33 cellular contexts compared by ENCODE assay signal in the genomic region with DNA sequence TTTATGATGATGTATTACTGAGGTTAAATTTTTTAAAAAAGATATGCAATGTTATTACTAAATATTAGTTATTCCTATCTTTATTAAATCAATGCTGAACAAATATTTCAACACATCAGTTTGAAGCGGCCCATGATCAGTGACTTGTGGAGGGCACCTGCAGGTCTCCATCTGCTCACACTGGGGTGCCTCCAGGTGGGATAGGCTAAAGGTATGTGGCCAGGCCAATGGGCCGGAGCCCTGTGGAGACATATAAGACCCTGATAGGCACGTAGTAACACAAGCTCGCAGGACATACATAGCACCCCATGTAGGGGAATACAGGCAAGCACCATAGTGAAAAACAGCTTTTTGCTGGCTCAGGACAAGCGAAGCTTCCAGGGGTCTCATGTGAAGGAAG.
DNase-seq lines count a peak whose midpoint lies in the region; ATAC-seq and TF ChIP-seq lines count a peak whose summit lies in the region.
"Had no signal": no experiment of that assay in that cellular context is flagged by ENCODE, and none has a peak within 500 bp of the region (broad histone marks: within the 10 kb centered on the region; RNA-seq: fewer than 3 reads in every experiment).

No MANE protein-coding gene starts in this region.

- ATAC-seq in left colon = no peak
- ATAC-seq: A549; CD8-positive, alpha-beta T cell had no signal

- H3K27ac ChIP-seq in right atrium auricular region = no peak overlapping the region
- H3K27ac ChIP-seq in esophagus muscularis mucosa (replicated peaks in 1 of 4) = no peak overlapping the region
- no peak overlapping the region for H3K27ac ChIP-seq in trophoblast cell (ENCODE audit: low read depth, low read length)
- H3K27ac ChIP-seq: 22Rv1; A549; BLaER1; BLaER1 treated with 17β-estradiol and CSF1 and Interleukin-3, amounts not matched to agents 10 nM and 100 nM; C4-2B had no signal

- no peak overlapping the region for H3K4me3 ChIP-seq in right atrium auricular region
- H3K4me3 ChIP-seq in esophagus muscularis mucosa = no peak overlapping the region
- peak overlapping the region; percentile 0 for H3K4me3 ChIP-seq in trophoblast cell (ENCODE audit: low read depth, low read length)
- H3K4me3 ChIP-seq: A549; BLaER1; BLaER1 treated with 17β-estradiol and CSF1 and Interleukin-3, amounts not matched to agents 10 nM and 100 nM had no signal

- H3K27me3 ChIP-seq in right atrium auricular region = no peaks in the 10 kb centered on the region
- H3K27me3 ChIP-seq in esophagus muscularis mucosa = no peaks in the 10 kb centered on the region
- no peaks in the 10 kb centered on the region for H3K27me3 ChIP-seq in trophoblast cell (ENCODE audit: insufficient read depth, low read length)
- H3K27me3 ChIP-seq: BE2C; BLaER1; BLaER1 treated with 17β-estradiol and CSF1 and Interleukin-3, amounts not matched to agents 10 nM and 100 nM had no signal

- H2BK5ac ChIP-seq in trophoblast cell (ENCODE audit: low read depth, low read length, poor library complexity) = no peak overlapping the region

- no peak overlapping the region for H2AFZ ChIP-seq in trophoblast cell (ENCODE audit: insufficient read depth, low read length, poor library complexity)

- H4K91ac ChIP-seq in trophoblast cell (ENCODE audit: low read depth, low read length) = no peak overlapping the region

- H3K4ac ChIP-seq in trophoblast cell (ENCODE audit: low read depth, low read length) = no peak overlapping the region

- no peak overlapping the region for H2BK12ac ChIP-seq in trophoblast cell (ENCODE audit: low read length)

- no peaks in the 10 kb centered on the region for H3K79me2 ChIP-seq in trophoblast cell (ENCODE audit: control insufficient read depth, insufficient read depth, low read length, poor library complexity)

- DNase-seq in right atrium auricular region (ENCODE audit: low spot score) = peak; percentile 55
- DNase-seq in cardiac septum (ENCODE audit: low spot score) = no peak
- peak; percentile 21 for DNase-seq in ecto neural progenitor cell (ENCODE audit: low spot score)
- peak; percentile 91 for DNase-seq in esophagus muscularis mucosa (ENCODE audit: extremely low spot score)
- DNase-seq in trophoblast cell = no peak
- no peak for DNase-seq in AG08396 (ENCODE audit: low spot score)
- DNase-seq in left colon = no peak
- DNase-seq in stimulated activated CD4-positive, alpha-beta T cell treated with anti-CD3 and anti-CD28 coated beads, Interleukin-4, amount 100 ng/mL, for 24 hours = no peak
- DNase-seq: 8988T; ACHN; AML-193; BE2C; C1 segment of cervical spinal cord; Caco-2; Calu3; CD4-positive, alpha-beta memory T cell; CD4-positive, alpha-beta T cell; CD4-positive, CD25-positive, alpha-beta regulatory T cell; CD8-positive, alpha-beta memory T cell; CD8-positive, alpha-beta T cell; COR-L47; DMS 273 treated with DMSO at 0.1 percent for 48 hours; DMS153; DMS53; DMS79; DMS79 treated with DMSO at 0.1 percent for 48 hours; DND-41; EL had no signal

- H3K79me1 ChIP-seq in trophoblast cell (ENCODE audit: low read length) = no peaks in the 10 kb centered on the region

- H2BK120ac ChIP-seq in trophoblast cell (ENCODE audit: insufficient read depth, low read length, poor library complexity) = no peak overlapping the region

- TF ChIP-seq EP300 in esophagus muscularis mucosa (IDR thresholded peaks at IDR 0.05) = no peak

- no peak overlapping the region for H4K8ac ChIP-seq in trophoblast cell (ENCODE audit: low read depth, low read length)

- H3K23ac ChIP-seq in trophoblast cell (ENCODE audit: low read length) = no peak overlapping the region

- H3K9ac ChIP-seq in trophoblast cell (ENCODE audit: low read length) = no peak overlapping the region
- H3K9ac ChIP-seq: BLaER1; BLaER1 treated with 17β-estradiol and CSF1 and Interleukin-3, amounts not matched to agents 10 nM and 100 nM had no signal

- no peak overlapping the region for H3K4me2 ChIP-seq in trophoblast cell (ENCODE audit: low read length)
- H3K4me2 ChIP-seq: A549; BLaER1; BLaER1 treated with 17β-estradiol and CSF1 and Interleukin-3, amounts not matched to agents 10 nM and 100 nM had no signal

- H3K18ac ChIP-seq in trophoblast cell (ENCODE audit: low read length) = no peak overlapping the region

- H3K36me3 ChIP-seq in right atrium auricular region = no peaks in the 10 kb centered on the region
- no peaks in the 10 kb centered on the region for H3K36me3 ChIP-seq in esophagus muscularis mucosa
- H3K36me3 ChIP-seq in trophoblast cell (ENCODE audit: control insufficient read depth in 1 of 2, insufficient read depth in 2 of 2, low read length in 2 of 2) = no peaks in the 10 kb centered on the region
- H3K36me3 ChIP-seq: BE2C; BLaER1; BLaER1 treated with 17β-estradiol and CSF1 and Interleukin-3, amounts not matched to agents 10 nM and 100 nM had no signal

- no peak overlapping the region for H2AK5ac ChIP-seq in trophoblast cell (ENCODE audit: low read length)

- no peak for TF ChIP-seq POLR2A in esophagus muscularis mucosa (IDR thresholded peaks at IDR 0.05; ENCODE audit: low read depth)

- TF ChIP-seq CTCF in right atrium auricular region (IDR thresholded peaks at IDR 0.05) (no peak), esophagus muscularis mucosa (IDR thresholded peaks at IDR 0.05) (no peak)

- intact Hi-C loops in cardiac septum (cut with DNase I) (no loop called here), esophagus muscularis mucosa (cut with DNase I) (no loop called here), left colon (cut with DNase I, micrococcal nuclease) (no loop called here)

- WGBS in esophagus muscularis mucosa = 98% methylated on average over 3 of the region's 5 CpGs
- no CpG with 5 or more reads among the region's 5 CpGs for WGBS in trophoblast cell (ENCODE audit: extremely low coverage, insufficient coverage, insufficient read length)

- H3K9me3 ChIP-seq in right atrium auricular region (no peaks in the 10 kb centered on the region), esophagus muscularis mucosa (no peaks in the 10 kb centered on the region), trophoblast cell (ENCODE audit: insufficient read depth, low read depth, low read length) (no peaks in the 10 kb centered on the region)
- H3K9me3 ChIP-seq: A549, BE2C, BLaER1, Caco-2 had no signal

- no peaks in the 10 kb centered on the region for H3K4me1 ChIP-seq in right atrium auricular region
- H3K4me1 ChIP-seq in esophagus muscularis mucosa = no peaks in the 10 kb centered on the region
- H3K4me1 ChIP-seq in trophoblast cell (ENCODE audit: control insufficient read depth in 1 of 2, insufficient read depth in 2 of 2, low read length in 2 of 2) = no peaks in the 10 kb centered on the region
- H3K4me1 ChIP-seq: A549; BE2C; BLaER1; BLaER1 treated with 17β-estradiol and CSF1 and Interleukin-3, amounts not matched to agents 10 nM and 100 nM; Caco-2 had no signal

- no peak overlapping the region for H3K14ac ChIP-seq in trophoblast cell (ENCODE audit: low read length)

- H4K12ac ChIP-seq in trophoblast cell (ENCODE audit: low read depth, low read length) = no peak overlapping the region

Comparison
In these comparisons a context has a peak if more than half of its experiments do, and no peak if none do; other contexts are left out.
1. DNase-seq: peak in right atrium auricular region (single experiment), ecto neural progenitor cell (single experiment) and esophagus muscularis mucosa (single experiment); none in cardiac septum (single experiment), trophoblast cell (0 of 2), AG08396 (single experiment), left colon (0 of 2) and stimulated activated CD4-positive, alpha-beta T cell treated with anti-CD3 and anti-CD28 coated beads, Interleukin-4, amount 100 ng/mL, for 24 hours (single experiment).